ENCODE assay signal across 12 cellular contexts in genomic region chr17:77002103-77003045, GRCh38.
DNase-seq lines count a peak whose midpoint lies in the region; ATAC-seq, FAIRE-seq and TF ChIP-seq lines count a peak whose summit lies in the region.
"Had no signal": no experiment of that assay in that cellular context is flagged by ENCODE, and none has a peak within 500 bp of the region (broad histone marks: within the 10 kb centered on the region; RNA-seq: fewer than 3 reads in every experiment).

No MANE protein-coding gene starts in this region.

- no peaks in the 10 kb centered on the region for H3K9me3 ChIP-seq in HUES48 (ENCODE audit: control insufficient read depth, insufficient read depth, low read length)
- H3K9me3 ChIP-seq in K562 (replicated peaks; ENCODE audit: control insufficient read depth, insufficient read depth, low read depth, low read length), result no peaks in the 10 kb centered on the region
- no peaks in the 10 kb centered on the region for H3K9me3 ChIP-seq in HepG2 (ENCODE audit: low read length)
- H3K9me3 ChIP-seq in Karpas-422 (ENCODE audit: low read length), result no peaks in the 10 kb centered on the region
- H3K9me3 ChIP-seq: upper lobe of left lung had no signal

- H3K9me2 ChIP-seq in Karpas-422 (replicated peaks; ENCODE audit: insufficient read depth, low read length), result no peaks in the 10 kb centered on the region

- H3K36me3 ChIP-seq in HUES48 (ENCODE audit: control insufficient read depth, insufficient read depth, low read length) (no peaks in the 10 kb centered on the region), K562 (ENCODE audit: control insufficient read depth, insufficient read depth, low read length) (no peaks in the 10 kb centered on the region), HepG2 (replicated peaks in 1 of 2; ENCODE audit: control insufficient read depth in 1 of 2, insufficient read depth in 2 of 2, low read length in 2 of 2) (no peaks in the 10 kb centered on the region), Karpas-422 (ENCODE audit: insufficient read depth, low read length) (no peaks in the 10 kb centered on the region)
- H3K36me3 ChIP-seq: upper lobe of left lung had no signal

- H2AFZ ChIP-seq in K562 (ENCODE audit: low read depth, low read length) (no peak overlapping the region), HepG2 (ENCODE audit: low read length) (no peak overlapping the region), Karpas-422 (ENCODE audit: low read length) (no peak overlapping the region)

- no peaks in the 10 kb centered on the region for H3K9me1 ChIP-seq in K562 (ENCODE audit: control insufficient read depth, insufficient read depth, low read length)

- ATAC-seq in K562 (no peak), HepG2 (peak; percentile 92), HG02759 (IDR thresholded peaks at IDR 0.05; ENCODE audit: unreplicated experiment) (no peak), GM19463 (IDR thresholded peaks at IDR 0.05; ENCODE audit: unreplicated experiment) (no peak)

- H3K27ac ChIP-seq in HUES48 (ENCODE audit: low read depth, low read length) (peak overlapping the region; percentile 64), K562 (ENCODE audit: extremely low read depth, low read depth, low read length) (no peak overlapping the region), HepG2 (ENCODE audit: extremely low read length, insufficient read depth, low read length) (peak overlapping the region; percentile 69), Karpas-422 (ENCODE audit: low read length) (no peak overlapping the region)
- H3K27ac ChIP-seq: KMS-11, upper lobe of left lung had no signal

- no peak overlapping the region for H3K9ac ChIP-seq in HUES48 (ENCODE audit: low read depth, low read length)
- no peak overlapping the region for H3K9ac ChIP-seq in K562 (ENCODE audit: insufficient read depth in 1 of 2, low read depth in 2 of 2, low read length in 2 of 2)
- peak overlapping the region; percentile 72 for H3K9ac ChIP-seq in HepG2 (ENCODE audit: insufficient read depth, low read depth, low read length)
- no peak overlapping the region for H3K9ac ChIP-seq in Karpas-422 (ENCODE audit: low read length)
- H3K9ac ChIP-seq: KMS-11 had no signal

- TF ChIP-seq RAD21 in K562 (CRISPR knock-in tag; conservative IDR thresholded peaks at IDR 0.05 in 1 of 2, IDR thresholded peaks at IDR 0.05 in 1 of 2) (no peak), HepG2 (CRISPR knock-in tag; IDR thresholded peaks at IDR 0.05) (peak; percentile 20; the same call in 1 of the 2 replicates)

- H3K27me3 ChIP-seq in HUES48 (ENCODE audit: control insufficient read depth, insufficient read depth, low read length), result no peaks in the 10 kb centered on the region
- H3K27me3 ChIP-seq in K562 (ENCODE audit: control insufficient read depth in 2 of 2, insufficient read depth in 2 of 2, low read length in 2 of 2), result peaks cover 20 to 64% of the 10 kb centered on the region in 2 experiments; a peak in 4 of 5 replicates
- H3K27me3 ChIP-seq in HepG2 (ENCODE audit: control insufficient read depth in 1 of 2, insufficient read depth in 2 of 2, low read length in 2 of 2), result no peaks in the 10 kb centered on the region
- no peaks in the 10 kb centered on the region for H3K27me3 ChIP-seq in Karpas-422 (ENCODE audit: low read length)
- H3K27me3 ChIP-seq: upper lobe of left lung had no signal

- 7% methylated on average over 23 of the region's 23 CpGs for WGBS in K562 (ENCODE audit: insufficient coverage, low coverage, missing lambda C conversion rate)
- WGBS in HepG2 (ENCODE audit: low lambda C conversion rate), result 14% methylated on average over 23 of the region's 23 CpGs

- TF ChIP-seq EP300 in K562 (IDR thresholded peaks at IDR 0.05; ENCODE audit: low read length), result no peak
- peak; percentile 78 to 94; a peak in 3 of 4 replicates for TF ChIP-seq EP300 in HepG2 (IDR thresholded peaks at IDR 0.05; ENCODE audit: low read depth in 2 of 2, low read length in 2 of 2)
- TF ChIP-seq EP300 in HepG2 (CRISPR knock-in tag; IDR thresholded peaks at IDR 0.05; ENCODE audit: borderline replicate concordance), result peak; percentile 93; the same call in 1 of the 2 replicates

- POLR2A ChIA-PET in K562 (lab: Yijun Ruan, JAX), result interaction anchor here (0.7 to 1.2 kb wide), 3 partner anchors 9 to 376 kb away, joined by 3 to 5 read pairs (median 3); no protein-coding TSS in a partner anchor
- POLR2A ChIA-PET in HepG2 (lab: Yijun Ruan, JAX), result interaction anchor here (0.6 to 1.7 kb wide), 9 partner anchors 9 to 451 kb away, joined by 3 to 6 read pairs (median 3); partner anchors contain the start of genes MFSD11 and SRSF2

- H3K4me3 ChIP-seq in HUES48 (ENCODE audit: low read depth, low read length) (no peak overlapping the region), K562 (no peak overlapping the region), HepG2 (replicated peaks in 1 of 3; ENCODE audit: insufficient read depth in 1 of 3, low read depth in 2 of 3, low read length in 3 of 3) (peak overlapping the region in 1 of 3 experiments; percentile 47; a peak in 2 of 6 replicates), Karpas-422 (ENCODE audit: low read length) (no peak overlapping the region)
- H3K4me3 ChIP-seq: upper lobe of left lung had no signal

- in situ Hi-C loops in K562 (cut with MboI), result loop anchor here (10.0 kb wide), 1 partner anchor 252 kb away; no protein-coding TSS in a partner anchor
- in situ Hi-C loops in HepG2 (cut with HindIII; ENCODE audit: extremely low pct_ligation_motif_present, low pct_unique_long_range_greater_than_20kb), result no loop called here

- TF ChIP-seq POLR2A in K562 (conservative IDR thresholded peaks at IDR 0.05) (no peak), HepG2 (IDR thresholded peaks at IDR 0.05; ENCODE audit: insufficient read depth in 1 of 2, low read depth in 2 of 2, low read length in 2 of 2) (no peak)

- TF ChIP-seq CTCF in K562 (IDR thresholded peaks at IDR 0.05 in 2 of 3, conservative IDR thresholded peaks at IDR 0.05 in 1 of 3; ENCODE audit: insufficient read depth in 2 of 3, low read depth in 1 of 3, low read length in 3 of 3) (no peak), HepG2 (CRISPR knock-in tag; IDR thresholded peaks at IDR 0.05) (no peak; the same call in none of the 2 replicates)

- BruUV-seq in K562 (replicated peaks; lab: Mats Ljungman, UMichigan), result no TSS peak
- no TSS peak for BruUV-seq in HepG2 (replicated peaks; lab: Mats Ljungman, UMichigan)

- intact Hi-C loops in K562 (cut with micrococcal nuclease) (no loop called here), HepG2 (cut with micrococcal nuclease; ENCODE audit: unreplicated experiment) (no loop called here)

- FAIRE-seq in K562 (lab: Jason Lieb, UNC), result peak; percentile 52
- FAIRE-seq in HepG2 (lab: Jason Lieb, UNC), result peak; percentile 97

- H3K79me2 ChIP-seq in K562 (ENCODE audit: control insufficient read depth, insufficient read depth, low read length) (no peaks in the 10 kb centered on the region), HepG2 (ENCODE audit: insufficient read depth, low read length) (no peaks in the 10 kb centered on the region), Karpas-422 (ENCODE audit: low read length) (no peaks in the 10 kb centered on the region)

- H4K20me1 ChIP-seq in K562 (replicated peaks; ENCODE audit: control insufficient read depth, insufficient read depth, low read length), result 0 out of 2 replicates have a peak, but pooled peaks cover 5% of the 10 kb centered on the region
- H4K20me1 ChIP-seq in HepG2 (ENCODE audit: insufficient read depth, low read length), result no peaks in the 10 kb centered on the region
- H4K20me1 ChIP-seq in Karpas-422 (ENCODE audit: insufficient read depth, low read depth, low read length), result no peaks in the 10 kb centered on the region

- H3K4me2 ChIP-seq in K562 (ENCODE audit: insufficient read depth, low read length) (no peak overlapping the region), HepG2 (ENCODE audit: low read depth, low read length) (peak overlapping the region; percentile 69), Karpas-422 (ENCODE audit: low read depth, low read length, poor library complexity, severe bottlenecking) (no peak overlapping the region)
- H3K4me2 ChIP-seq: KMS-11 had no signal

- peaks cover 17% of the 10 kb centered on the region for H3K4me1 ChIP-seq in HUES48 (ENCODE audit: control insufficient read depth, insufficient read depth, low read length)
- no peaks in the 10 kb centered on the region for H3K4me1 ChIP-seq in K562 (replicated peaks in 1 of 2; ENCODE audit: control insufficient read depth in 2 of 2, insufficient read depth in 2 of 2, low read length in 2 of 2)
- peaks cover 63% of the 10 kb centered on the region for H3K4me1 ChIP-seq in HepG2 (ENCODE audit: insufficient read depth, low read length)
- H3K4me1 ChIP-seq in Karpas-422 (ENCODE audit: low read length), result peaks cover 13% of the 10 kb centered on the region
- H3K4me1 ChIP-seq: upper lobe of left lung had no signal

- DNase-seq in COLO668 (lab: John Stamatoyannopoulos, UW; ENCODE audit: unreplicated experiment) (peak; percentile 47), K562 (ENCODE audit: extremely low read depth in 1 of 4, low spot score in 3 of 4) (no peak), HepG2 (ENCODE audit: low spot score) (peak; percentile 100), Karpas-422 (no peak), NCI-H2227 treated with DMSO at 0.1 percent for 48 hours (lab: John Stamatoyannopoulos, UW) (no peak)
- DNase-seq: activated CD4-positive, alpha-beta T cell treated with anti-CD3 and anti-CD28 coated beads for 48 hours; activated naive CD8-positive, alpha-beta T cell treated with anti-CD3 and anti-CD28 coated beads, Interleukin-2, amount 10 ng/mL, durations not matched to agents 7 days and 5 days; upper lobe of left lung had no signal

- CTCF ChIA-PET in K562 (lab: Yijun Ruan, JAX; ENCODE audit: low intra/inter-chr PET ratio) (no interaction called here), HepG2 (lab: Yijun Ruan, JAX; ENCODE audit: low intra/inter-chr PET ratio, low total read pairs) (no interaction called here)

TF ChIP-seq in K562, 482 proteins besides CTCF, POLR2A, EP300 and RAD21 (continues in another document):
- TF ChIP-seq NFIC (IDR thresholded peaks at IDR 0.05) (0 out of 2 replicates have a peak, but pooled peaks have one; percentile 38), USF1 (CRISPR knock-in tag; IDR thresholded peaks at IDR 0.05) (peak; percentile 52)

TF ChIP-seq in HepG2, 621 proteins besides CTCF, POLR2A, EP300 and RAD21 (continues in another document):
- peak; percentile 41; the same call in 1 of the 2 replicates for TF ChIP-seq SNAI1 (CRISPR knock-in tag; IDR thresholded peaks at IDR 0.05; ENCODE audit: borderline replicate concordance)

Comparison
In these comparisons a context has a peak if more than half of its experiments do, and no peak if none do; other contexts are left out.
1. DNase-seq: peak in COLO668 (single experiment) and HepG2 (single experiment); none in K562 (0 of 4), Karpas-422 (single experiment) and NCI-H2227 treated with DMSO at 0.1 percent for 48 hours (single experiment).
2. H3K27ac ChIP-seq: peak in HUES48 (single experiment) and HepG2 (single experiment); none in K562 (single experiment) and Karpas-422 (single experiment).